In the genomic region with DNA sequence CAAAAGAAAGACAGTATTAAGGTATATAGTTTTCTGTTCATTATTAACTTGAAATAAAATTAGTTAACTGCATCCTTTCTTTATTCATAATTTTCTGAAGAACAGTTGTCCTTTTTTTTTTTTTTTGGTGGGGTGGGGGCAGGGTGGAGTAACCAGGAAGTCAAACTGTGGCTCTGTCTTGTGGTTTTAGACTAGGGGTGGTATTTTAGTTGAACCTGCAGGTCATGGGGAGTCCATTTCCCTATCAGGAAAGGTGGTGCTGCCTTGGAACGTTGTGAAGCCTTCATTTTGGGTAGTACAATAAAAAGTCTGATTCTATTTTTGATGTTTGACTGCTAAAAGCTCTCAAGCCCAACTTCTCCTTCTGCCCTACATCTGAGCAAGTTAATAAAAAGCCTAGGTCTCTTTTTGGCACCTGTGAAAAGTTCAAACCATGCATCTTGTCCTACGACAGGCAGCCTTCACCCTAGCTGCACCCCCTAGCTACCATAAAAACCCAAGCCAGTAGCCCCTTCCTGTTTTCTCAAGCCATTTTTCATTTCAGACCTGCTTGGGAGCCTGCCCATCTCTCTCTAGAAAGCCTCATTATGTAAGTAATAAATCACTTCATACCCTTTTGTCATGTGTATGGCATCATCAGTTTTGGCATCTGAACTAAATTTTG, we compare ENCODE assay signal across 11 cellular contexts. TPM values are rescaled to one million over a fixed set of nuclear protein-coding genes. Genes with fewer than 3 reads are reported as not detected.
DNase-seq lines count a peak whose midpoint lies in the region; ATAC-seq and TF ChIP-seq lines count a peak whose summit lies in the region.
"Had no signal": no experiment of that assay in that cellular context is flagged by ENCODE, and none has a peak within 500 bp of the region (broad histone marks: within the 10 kb centered on the region; RNA-seq: fewer than 3 reads in every experiment).

No MANE protein-coding gene starts in this region.

- 59 to 67% methylated on average over 2 of the region's 2 CpGs for WGBS in lower leg skin, 2 donors
- 38% methylated on average over 2 of the region's 2 CpGs for WGBS in right lobe of liver (ENCODE audit: insufficient coverage, low coverage, low lambda C conversion rate, missing lambda C conversion rate)

- H3K27ac Mint-ChIP-seq in stimulated activated naive CD8-positive, alpha-beta T cell treated with anti-CD3 and anti-CD28 coated beads, Interleukin-15, Interleukin-2, amounts not matched to agents 100 ng/mL and 50 ng/mL, for 24 hours, result peak overlapping the region; percentile 5
- peak overlapping the region in 1 of 2 donors; percentile 30 for H3K27ac Mint-ChIP-seq in stimulated activated naive CD8-positive, alpha-beta T cell treated with anti-CD3 and anti-CD28 coated beads, Interleukin-15, amount 100 ng/mL, for 72 hours

- H3K9me3 Mint-ChIP-seq in stimulated activated naive CD8-positive, alpha-beta T cell treated with anti-CD3 and anti-CD28 coated beads, Interleukin-15, Interleukin-2, amounts not matched to agents 100 ng/mL and 50 ng/mL, for 24 hours, result no peaks in the 10 kb centered on the region
- H3K9me3 Mint-ChIP-seq in stimulated activated naive CD8-positive, alpha-beta T cell treated with anti-CD3 and anti-CD28 coated beads, Interleukin-15, amount 100 ng/mL, for 72 hours, result no peaks in the 10 kb centered on the region

- H3K27me3 ChIP-seq in right lobe of liver (no peaks in the 10 kb centered on the region), uterus (no peaks in the 10 kb centered on the region)

- H3K27ac ChIP-seq in right lobe of liver, result no peak overlapping the region
- no peak overlapping the region for H3K27ac ChIP-seq in uterus

- H3K4me3 Mint-ChIP-seq in stimulated activated naive CD8-positive, alpha-beta T cell treated with anti-CD3 and anti-CD28 coated beads, Interleukin-15, Interleukin-2, amounts not matched to agents 100 ng/mL and 50 ng/mL, for 24 hours, result no peak overlapping the region
- H3K4me3 Mint-ChIP-seq in stimulated activated naive CD8-positive, alpha-beta T cell treated with anti-CD3 and anti-CD28 coated beads, Interleukin-15, amount 100 ng/mL, for 72 hours, result no peak overlapping the region

- no peaks in the 10 kb centered on the region for H3K36me3 Mint-ChIP-seq in stimulated activated naive CD8-positive, alpha-beta T cell treated with anti-CD3 and anti-CD28 coated beads, Interleukin-15, Interleukin-2, amounts not matched to agents 100 ng/mL and 50 ng/mL, for 24 hours (ENCODE audit: low read depth)

- H3K36me3 ChIP-seq in right lobe of liver, result no peaks in the 10 kb centered on the region
- no peaks in the 10 kb centered on the region for H3K36me3 ChIP-seq in uterus

- intact Hi-C loops in lower leg skin (cut with DNase I; ENCODE audit: low total_unique reads) (no loop called here), right lobe of liver (cut with DNase I) (no loop called here), uterus (cut with DNase I; ENCODE audit: low total_unique reads) (no loop called here)

- POLR2A ChIA-PET in HEK293T (lab: Yijun Ruan, JAX), result no interaction called here

- peaks cover 11% of the 10 kb centered on the region for H3K27me3 Mint-ChIP-seq in stimulated activated naive CD8-positive, alpha-beta T cell treated with anti-CD3 and anti-CD28 coated beads, Interleukin-15, Interleukin-2, amounts not matched to agents 100 ng/mL and 50 ng/mL, for 24 hours
- peaks cover 27% of the 10 kb centered on the region for H3K27me3 Mint-ChIP-seq in stimulated activated naive CD8-positive, alpha-beta T cell treated with anti-CD3 and anti-CD28 coated beads, Interleukin-15, amount 100 ng/mL, for 72 hours

- CTCF ChIA-PET in HEK293T (lab: Yijun Ruan, JAX), result interaction anchor here (0.6 kb wide), 1 partner anchor 8 kb away, joined by 3 read pairs; no protein-coding TSS in a partner anchor

- no peaks in the 10 kb centered on the region for H3K4me1 ChIP-seq in right lobe of liver
- H3K4me1 ChIP-seq in uterus, result no peaks in the 10 kb centered on the region

- no peak for ATAC-seq in stimulated activated naive CD8-positive, alpha-beta T cell treated with anti-CD3 and anti-CD28 coated beads, Interleukin-15, amount 100 ng/mL, for 72 hours
- ATAC-seq in right lobe of liver, result no peak

- no peak for TF ChIP-seq POLR2A in lower leg skin (IDR thresholded peaks at IDR 0.05)
- TF ChIP-seq POLR2A in right lobe of liver (IDR thresholded peaks at IDR 0.05), result no peak
- TF ChIP-seq POLR2A in uterus (IDR thresholded peaks at IDR 0.05), result no peak

- H3K9me3 ChIP-seq in right lobe of liver (no peaks in the 10 kb centered on the region), uterus (no peaks in the 10 kb centered on the region)

- peaks cover 10% of the 10 kb centered on the region for H3K4me1 Mint-ChIP-seq in stimulated activated naive CD8-positive, alpha-beta T cell treated with anti-CD3 and anti-CD28 coated beads, Interleukin-15, Interleukin-2, amounts not matched to agents 100 ng/mL and 50 ng/mL, for 24 hours (ENCODE audit: low read depth)
- peaks cover 8% of the 10 kb centered on the region for H3K4me1 Mint-ChIP-seq in stimulated activated naive CD8-positive, alpha-beta T cell treated with anti-CD3 and anti-CD28 coated beads, Interleukin-15, amount 100 ng/mL, for 72 hours

- H3K4me3 ChIP-seq in lower leg skin (ENCODE audit: low read depth, poor library complexity, severe bottlenecking) (no peak overlapping the region), right lobe of liver (no peak overlapping the region), uterus (no peak overlapping the region)

- DNase-seq in stimulated activated naive CD8-positive, alpha-beta T cell treated with anti-CD3 and anti-CD28 coated beads, Interleukin-15, amount 100 ng/mL, for 72 hours, result no peak
- DNase-seq in HEK293T (ENCODE audit: extremely low spot score) (no peak), MV-4-11 (lab: John Stamatoyannopoulos, UW) (peak; percentile 47), lower leg skin (ENCODE audit: low spot score in 2 of 2) (no peak), NCI-H226 (no peak), right lobe of liver (no peak), uterus (no peak)
- DNase-seq: C1 segment of cervical spinal cord had no signal

- no peak for TF ChIP-seq CTCF in lower leg skin (IDR thresholded peaks at IDR 0.05)
- no peak for TF ChIP-seq CTCF in right lobe of liver (IDR thresholded peaks at IDR 0.05)
- no peak for TF ChIP-seq CTCF in uterus (IDR thresholded peaks at IDR 0.05)

TF ChIP-seq in HEK293T, 16 proteins besides CTCF, POLR2A, EP300 and RAD21:
- TF ChIP-seq SP1 (IDR thresholded peaks at IDR 0.05) (no peak), BHLHE40 (IDR thresholded peaks at IDR 0.05; ENCODE audit: borderline replicate concordance) (no peak), CTBP1 (IDR thresholded peaks at IDR 0.05; ENCODE audit: borderline replicate concordance) (no peak), ZNF384 (IDR thresholded peaks at IDR 0.05) (peak; percentile 30; the same call in 1 of the 2 replicates), NFRKB (IDR thresholded peaks at IDR 0.05) (no peak)

RNA-seq across cellular contexts. Expression of a gene that starts 31.2 kb away (rescaled TPM):
- total RNA-seq in lower leg skin, result 10 to 100 TPM; 37.6 to 42.5 (median 40.7) TPM
- 10 to 100 TPM; 10.9 to 27.6 (median 15.6) TPM for total RNA-seq in right lobe of liver
- 10 to 100 TPM in 3 of 4 donors, 1 to 10 TPM in 1; 8.8 to 35.5 (median 22.1) TPM for total RNA-seq in uterus

RNA-seq across cellular contexts. Expression of a gene that starts 31.7 kb away (rescaled TPM):
- total RNA-seq in lower leg skin (not detected), right lobe of liver (under 1 TPM in 1 of 6 experiments, not detected in 5; 0.51 TPM), uterus (not detected)
- total RNA-seq: H1, omental fat pad had no signal
